Comparison of ENCODE assay signal across 9 cellular contexts in the genomic region with DNA sequence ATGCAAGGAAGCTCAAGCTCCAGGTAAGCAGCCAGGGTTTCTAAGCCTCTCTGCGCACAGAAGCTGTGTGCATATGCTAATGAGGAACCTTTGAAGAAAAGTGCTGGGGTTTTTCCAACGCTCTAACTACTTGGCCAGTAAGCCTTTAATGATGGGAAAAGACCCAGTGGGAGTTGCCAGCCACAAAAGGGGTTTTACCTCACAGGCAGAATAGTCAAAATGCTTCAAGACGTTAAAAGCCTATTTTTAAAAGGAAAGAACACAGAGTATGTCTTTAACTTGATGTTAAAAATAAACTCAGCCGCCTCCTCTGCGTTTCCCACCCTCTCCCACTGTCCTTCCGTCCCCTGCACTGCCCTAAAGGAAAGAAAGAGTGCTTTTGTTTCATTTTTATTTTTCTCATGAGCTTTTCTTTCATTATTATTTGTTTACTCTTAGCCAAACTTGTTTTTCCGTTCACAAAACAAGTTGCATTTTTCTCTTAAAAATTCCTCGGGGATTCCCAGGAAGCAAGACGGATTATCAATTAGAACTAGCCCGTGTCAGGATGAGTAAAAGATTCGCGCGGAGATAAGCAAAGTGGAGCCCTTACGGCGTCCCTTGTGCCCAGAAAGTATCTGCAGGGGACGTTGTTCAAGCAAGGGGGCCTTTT.
DNase-seq lines count a peak whose midpoint lies in the region; ATAC-seq, FAIRE-seq and TF ChIP-seq lines count a peak whose summit lies in the region.
"Had no signal": no experiment of that assay in that cellular context is flagged by ENCODE, and none has a peak within 500 bp of the region (broad histone marks: within the 10 kb centered on the region; RNA-seq: fewer than 3 reads in every experiment).

No MANE protein-coding gene starts in this region.

- H3K27me3 Mint-ChIP-seq in activated CD4-positive, alpha-beta T cell treated with anti-CD3 and anti-CD28 coated beads for 36 hours = peaks cover 4% of the 10 kb centered on the region
- H3K27me3 Mint-ChIP-seq in nephron (ENCODE audit: low read depth) = peaks cover 5% of the 10 kb centered on the region

- H3K9me3 ChIP-seq in OCI-LY1 (ENCODE audit: low read length) (no peaks in the 10 kb centered on the region), endothelial cell of umbilical vein (replicated peaks; ENCODE audit: control insufficient read depth, insufficient read depth, low read length) (no peaks in the 10 kb centered on the region)

- peaks cover 12% of the 10 kb centered on the region for H3K4me1 Mint-ChIP-seq in activated CD4-positive, alpha-beta T cell treated with anti-CD3 and anti-CD28 coated beads for 36 hours
- peaks cover 9% of the 10 kb centered on the region for H3K4me1 Mint-ChIP-seq in nephron

- no peaks in the 10 kb centered on the region for H3K36me3 ChIP-seq in OCI-LY1 (ENCODE audit: insufficient read depth, low read length)
- H3K36me3 ChIP-seq in endothelial cell of umbilical vein (ENCODE audit: control insufficient read depth in 2 of 2, extremely low read depth in 1 of 2, insufficient read depth in 2 of 2, low read length in 2 of 2) = no peaks in the 10 kb centered on the region

- no peak for TF ChIP-seq POLR2A in endothelial cell of umbilical vein (IDR thresholded peaks at IDR 0.05; ENCODE audit: low read depth, low read length)

- H3K4me3 ChIP-seq in OCI-LY1 (ENCODE audit: low read depth, low read length, poor library complexity, severe bottlenecking) (no peak overlapping the region), endothelial cell of umbilical vein (replicated peaks in 1 of 3; ENCODE audit: insufficient read depth in 1 of 3, low read depth in 1 of 3, low read length in 3 of 3) (peak overlapping the region; percentile 34 to 64 (median 41))

- H3K9me2 ChIP-seq in OCI-LY1 (ENCODE audit: low read depth, low read length) = no peaks in the 10 kb centered on the region

- H3K4me2 ChIP-seq in OCI-LY1 (ENCODE audit: low read length) (peak overlapping the region; percentile 38), endothelial cell of umbilical vein (ENCODE audit: insufficient read depth, low read length) (peak overlapping the region; percentile 67)

- no peaks in the 10 kb centered on the region for H3K9me1 ChIP-seq in endothelial cell of umbilical vein (replicated peaks; ENCODE audit: control insufficient read depth, extremely low read depth, insufficient read depth, low read length)

- H3K36me3 Mint-ChIP-seq in activated CD4-positive, alpha-beta T cell treated with anti-CD3 and anti-CD28 coated beads for 36 hours (ENCODE audit: low read depth) = no peaks in the 10 kb centered on the region
- H3K36me3 Mint-ChIP-seq in nephron (ENCODE audit: low read depth) = no peaks in the 10 kb centered on the region

- CTCF ChIA-PET in activated CD4-positive, alpha-beta T cell treated with anti-CD3 and anti-CD28 coated beads for 36 hours (lab: Charles Lee) = interaction anchor here (0.6 to 0.9 kb wide), 2 partner anchors 70 to 1040 kb away, joined by 3 read pairs; no protein-coding TSS in a partner anchor
- CTCF ChIA-PET in endothelial cell of umbilical vein (lab: Charles Lee) = interaction anchor here (1.0 to 1.7 kb wide), 6 partner anchors 10 to 212 kb away, joined by 3 to 5 read pairs (median 4); no protein-coding TSS in a partner anchor

- no peaks in the 10 kb centered on the region for H3F3A ChIP-seq in OCI-LY1 (ENCODE audit: insufficient read depth, low read length)

- no TSS peak for BruUV-seq in endothelial cell of umbilical vein (replicated peaks; lab: Mats Ljungman, UMichigan)

- ATAC-seq in activated CD4-positive, alpha-beta T cell treated with anti-CD3 and anti-CD28 coated beads for 36 hours = peak; percentile 96
- peak; percentile 65 for ATAC-seq in HG02571 (IDR thresholded peaks at IDR 0.05; ENCODE audit: unreplicated experiment)

- no peak for FAIRE-seq in endothelial cell of umbilical vein (lab: Jason Lieb, UNC)
- FAIRE-seq: colon had no signal

- no peaks in the 10 kb centered on the region for H4K20me1 ChIP-seq in OCI-LY1 (ENCODE audit: insufficient read depth, low read length)
- no peaks in the 10 kb centered on the region for H4K20me1 ChIP-seq in endothelial cell of umbilical vein (replicated peaks; ENCODE audit: control insufficient read depth, extremely low read depth, insufficient read depth, low read length)

- H3K4me1 ChIP-seq in OCI-LY1 (ENCODE audit: insufficient read depth, low read length, severe bottlenecking) (peaks cover 16% of the 10 kb centered on the region), endothelial cell of umbilical vein (ENCODE audit: control insufficient read depth, extremely low read depth, insufficient read depth, low read length) (no peaks in the 10 kb centered on the region)

- POLR2A ChIA-PET in activated CD4-positive, alpha-beta T cell treated with anti-CD3 and anti-CD28 coated beads for 36 hours (lab: Charles Lee) = no interaction called here
- POLR2A ChIA-PET in endothelial cell of umbilical vein (lab: Charles Lee) = no interaction called here

- dilution Hi-C loops in endothelial cell of umbilical vein (cut with MboI; ENCODE audit: extremely low pct_ligation_motif_present, low sequenced_read_pairs) = no loop called here

- intact Hi-C loops in activated CD4-positive, alpha-beta T cell treated with anti-CD3 and anti-CD28 coated beads for 36 hours (cut with DNase I, micrococcal nuclease) = loop anchor here in 1 of 2 experiments (5.0 kb wide), 1 partner anchor 71 kb away; no protein-coding TSS in a partner anchor
- intact Hi-C loops in endothelial cell of umbilical vein (cut with micrococcal nuclease) = no loop called here

- H3K27ac Mint-ChIP-seq in activated CD4-positive, alpha-beta T cell treated with anti-CD3 and anti-CD28 coated beads for 36 hours = peak overlapping the region; percentile 62
- peak overlapping the region; percentile 35 to 87 (median 53) for H3K27ac Mint-ChIP-seq in nephron

- peak; percentile 69 for DNase-seq in activated CD4-positive, alpha-beta T cell treated with anti-CD3 and anti-CD28 coated beads for 36 hours
- DNase-seq in activated CD4-positive, alpha-beta T cell treated with anti-CD3 and anti-CD28 coated beads, Interleukin-2, amount 50 U/mL, for 4 hours = no peak
- DNase-seq in endothelial cell of umbilical vein (ENCODE audit: low read depth, low spot score) = peak; percentile 40
- DNase-seq in NCI-H774 (lab: John Stamatoyannopoulos, UW) = no peak
- DNase-seq in glomerular visceral epithelial cell (ENCODE audit: extremely low spot score) = no peak

- TF ChIP-seq CTCF in OCI-LY1 (IDR thresholded peaks at IDR 0.05; ENCODE audit: low read length) = no peak
- TF ChIP-seq CTCF in endothelial cell of umbilical vein (IDR thresholded peaks at IDR 0.05; ENCODE audit: extremely low read depth in 1 of 2, insufficient read depth in 1 of 2, low read depth in 1 of 2, low read length in 2 of 2) = no peak
- TF ChIP-seq CTCF in nephron (IDR thresholded peaks at IDR 0.05; ENCODE audit: unreplicated experiment in 3 of 3) = no peak

- peak overlapping the region; percentile 61 for H3K4me3 Mint-ChIP-seq in activated CD4-positive, alpha-beta T cell treated with anti-CD3 and anti-CD28 coated beads for 36 hours
- peak overlapping the region; percentile 72 to 82 (median 80) for H3K4me3 Mint-ChIP-seq in nephron

- H3K9ac ChIP-seq in OCI-LY1 (ENCODE audit: low read length) (no peak overlapping the region), endothelial cell of umbilical vein (replicated peaks; ENCODE audit: extremely low read depth, insufficient read depth, low read length) (peak overlapping the region; percentile 44)

- H3K9me3 Mint-ChIP-seq in activated CD4-positive, alpha-beta T cell treated with anti-CD3 and anti-CD28 coated beads for 36 hours (ENCODE audit: low read depth) = no peaks in the 10 kb centered on the region
- H3K9me3 Mint-ChIP-seq in nephron = peaks cover 6% of the 10 kb centered on the region

- H3K27ac ChIP-seq in OCI-LY1 (ENCODE audit: low read depth, low read length, poor library complexity, severe bottlenecking) (no peak overlapping the region), endothelial cell of umbilical vein (ENCODE audit: insufficient read depth, low read depth, low read length) (no peak overlapping the region)

- H3K79me2 ChIP-seq in OCI-LY1 (ENCODE audit: insufficient read depth, low read length) = no peaks in the 10 kb centered on the region
- H3K79me2 ChIP-seq in endothelial cell of umbilical vein (ENCODE audit: control insufficient read depth, insufficient read depth, low read length) = no peaks in the 10 kb centered on the region

- no peak overlapping the region for H2AFZ ChIP-seq in OCI-LY1 (ENCODE audit: low read length)
- H2AFZ ChIP-seq in endothelial cell of umbilical vein (ENCODE audit: low read depth, low read length) = peak overlapping the region; percentile 27

- no peaks in the 10 kb centered on the region for H3K27me3 ChIP-seq in OCI-LY1 (ENCODE audit: insufficient read depth, low read length)
- no peaks in the 10 kb centered on the region for H3K27me3 ChIP-seq in endothelial cell of umbilical vein (ENCODE audit: control insufficient read depth in 2 of 2, insufficient read depth in 2 of 2, low read length in 2 of 2)

TF ChIP-seq in endothelial cell of umbilical vein, 7 proteins besides CTCF, POLR2A, EP300 and RAD21:
- peak; percentile 57 for TF ChIP-seq GATA2 (IDR thresholded peaks at IDR 0.05; ENCODE audit: insufficient read depth, insufficient read length, low read depth, low read length)
- no peak for TF ChIP-seq FOS (IDR thresholded peaks at IDR 0.05; ENCODE audit: borderline replicate concordance, insufficient read depth, low read length)
- TF ChIP-seq JUN (IDR thresholded peaks at IDR 0.05; ENCODE audit: borderline replicate concordance, insufficient read depth, insufficient read length, low read depth) = no peak

Comparison
In these comparisons a context has a peak if more than half of its experiments do, and no peak if none do; other contexts are left out.
1. DNase-seq: peak in activated CD4-positive, alpha-beta T cell treated with anti-CD3 and anti-CD28 coated beads for 36 hours (single experiment) and endothelial cell of umbilical vein (single experiment); none in activated CD4-positive, alpha-beta T cell treated with anti-CD3 and anti-CD28 coated beads, Interleukin-2, amount 50 U/mL, for 4 hours (0 of 2), NCI-H774 (single experiment) and glomerular visceral epithelial cell (single experiment).